ENCODE assay signal across 19 cellular contexts in genomic region chr6:135630789-135631376, GRCh38.
DNase-seq lines count a peak whose midpoint lies in the region; ATAC-seq and TF ChIP-seq lines count a peak whose summit lies in the region.
"Had no signal": no experiment of that assay in that cellular context is flagged by ENCODE, and none has a peak within 500 bp of the region (broad histone marks: within the 10 kb centered on the region; RNA-seq: fewer than 3 reads in every experiment).

No MANE protein-coding gene starts in this region.

- H3K4me1 ChIP-seq in endodermal cell (ENCODE audit: control insufficient read depth, insufficient read depth, low read length) (no peaks in the 10 kb centered on the region), osteoblast (ENCODE audit: insufficient read depth, low read length) (no peaks in the 10 kb centered on the region)
- H3K4me1 ChIP-seq: transverse colon had no signal

- H2AFZ ChIP-seq in osteoblast (ENCODE audit: low read length): peak overlapping the region; percentile 32
- H2AFZ ChIP-seq: hepatocyte had no signal

- H3K9me3 Mint-ChIP-seq in activated CD8-positive, alpha-beta memory T cell treated with anti-CD3 and anti-CD28 coated beads, Interleukin-2, amount 10 ng/mL, durations not matched to agents 7 days and 5 days (ENCODE audit: low read depth): peaks cover 4% of the 10 kb centered on the region
- peaks cover 5% of the 10 kb centered on the region for H3K9me3 Mint-ChIP-seq in endodermal cell

- H3K9me3 ChIP-seq in endodermal cell (ENCODE audit: control insufficient read depth, low read length) (peaks cover 8% of the 10 kb centered on the region), osteoblast (ENCODE audit: low read depth, low read length) (no peaks in the 10 kb centered on the region)
- H3K9me3 ChIP-seq: transverse colon had no signal

- H3K9ac ChIP-seq in endodermal cell (ENCODE audit: extremely low read depth, low read length, poor library complexity, severe bottlenecking): no peak overlapping the region

- peak; percentile 55 for ATAC-seq in activated CD8-positive, alpha-beta memory T cell treated with anti-CD3 and anti-CD28 coated beads, Interleukin-2, amount 10 ng/mL, durations not matched to agents 7 days and 5 days
- no peak for ATAC-seq in GM21447 (IDR thresholded peaks at IDR 0.05; ENCODE audit: unreplicated experiment)

- H3K4me3 Mint-ChIP-seq in activated CD8-positive, alpha-beta memory T cell treated with anti-CD3 and anti-CD28 coated beads, Interleukin-2, amount 10 ng/mL, durations not matched to agents 7 days and 5 days: no peak overlapping the region
- no peak overlapping the region for H3K4me3 Mint-ChIP-seq in endodermal cell
- H3K4me3 Mint-ChIP-seq: CD14-positive monocyte had no signal

- H3K27me3 ChIP-seq in endodermal cell (ENCODE audit: control insufficient read depth, insufficient read depth, low read length, poor library complexity, severe bottlenecking) (no peaks in the 10 kb centered on the region), osteoblast (ENCODE audit: insufficient read depth, low read length) (no peaks in the 10 kb centered on the region)
- H3K27me3 ChIP-seq: hepatocyte, transverse colon had no signal

- DNase-seq in activated CD8-positive, alpha-beta memory T cell treated with anti-CD3 and anti-CD28 coated beads, Interleukin-2, amount 10 ng/mL, durations not matched to agents 7 days and 5 days: no peak
- DNase-seq in activated CD8-positive, alpha-beta memory T cell treated with anti-CD3 and anti-CD28 coated beads, Interleukin-2, amount 50 U/mL, for 4 hours: no peak
- DNase-seq in LHCN-M2 (ENCODE audit: low read depth): peak; percentile 43
- peak; percentile 50 for DNase-seq in endodermal cell
- DNase-seq in osteoblast (ENCODE audit: insufficient read length, low spot score, missing footprints): no peak
- no peak for DNase-seq in occipital lobe (lab: John Stamatoyannopoulos, UW)
- no peak for DNase-seq in HEK293T (ENCODE audit: extremely low spot score)
- DNase-seq: central memory CD4-positive, alpha-beta T cell; effector memory CD4-positive, alpha-beta T cell; GOT3; kidney glomerular epithelial cell; NCI-H1436 treated with DMSO at 0.1 percent for 48 hours; NCI-H446 treated with DMSO at 0.1 percent for 48 hours; retina; stimulated activated naive CD4-positive, alpha-beta T cell treated with Interleukin-2 at 50 U/mL for 16 hours; transverse colon had no signal

- H3K4me2 ChIP-seq in osteoblast (ENCODE audit: insufficient read depth, low read length): no peak overlapping the region
- H3K4me2 ChIP-seq: hepatocyte had no signal

- no peak overlapping the region for H3K27ac Mint-ChIP-seq in activated CD8-positive, alpha-beta memory T cell treated with anti-CD3 and anti-CD28 coated beads, Interleukin-2, amount 10 ng/mL, durations not matched to agents 7 days and 5 days
- H3K27ac Mint-ChIP-seq in endodermal cell: no peak overlapping the region
- H3K27ac Mint-ChIP-seq: CD14-positive monocyte had no signal

- H3K36me3 Mint-ChIP-seq in activated CD8-positive, alpha-beta memory T cell treated with anti-CD3 and anti-CD28 coated beads, Interleukin-2, amount 10 ng/mL, durations not matched to agents 7 days and 5 days: peaks cover 16% of the 10 kb centered on the region
- H3K36me3 Mint-ChIP-seq in endodermal cell (ENCODE audit: low read depth): no peaks in the 10 kb centered on the region
- H3K36me3 Mint-ChIP-seq: CD14-positive monocyte had no signal

- TF ChIP-seq CTCF in endodermal cell (conservative IDR thresholded peaks at IDR 0.05): no peak
- TF ChIP-seq CTCF in osteoblast (IDR thresholded peaks at IDR 0.05; ENCODE audit: extremely low read depth, low read depth, low read length): no peak

- WGBS in endodermal cell (ENCODE audit: insufficient coverage in 1 of 2, insufficient read length in 1 of 2), 2 experiments: 83 to 92% methylated on average over 4 to 6 of the region's 6 CpGs

- POLR2A ChIA-PET in HEK293T (lab: Yijun Ruan, JAX): no interaction called here

- H3K27ac ChIP-seq in endodermal cell (ENCODE audit: low read depth, low read length) (no peak overlapping the region), osteoblast (ENCODE audit: low read depth, low read length) (no peak overlapping the region)
- H3K27ac ChIP-seq: hepatocyte, transverse colon had no signal

- H4K20me1 ChIP-seq in osteoblast (ENCODE audit: insufficient read depth, low read length): no peaks in the 10 kb centered on the region

- no peaks in the 10 kb centered on the region for H3K36me3 ChIP-seq in endodermal cell (ENCODE audit: control insufficient read depth, insufficient read depth, low read length)
- H3K36me3 ChIP-seq in osteoblast (ENCODE audit: insufficient read depth, low read length): no peaks in the 10 kb centered on the region
- H3K36me3 ChIP-seq: transverse colon had no signal

- H3K4me1 Mint-ChIP-seq in activated CD8-positive, alpha-beta memory T cell treated with anti-CD3 and anti-CD28 coated beads, Interleukin-2, amount 10 ng/mL, durations not matched to agents 7 days and 5 days: peaks cover 13% of the 10 kb centered on the region
- H3K4me1 Mint-ChIP-seq in endodermal cell: peaks cover 3% of the 10 kb centered on the region

- H3K79me2 ChIP-seq in osteoblast (ENCODE audit: insufficient read depth, low read length): no peaks in the 10 kb centered on the region
- H3K79me2 ChIP-seq: hepatocyte had no signal

- CTCF ChIA-PET in activated CD8-positive, alpha-beta memory T cell treated with anti-CD3 and anti-CD28 coated beads, Interleukin-2, amount 10 ng/mL, durations not matched to agents 7 days and 5 days (lab: Charles Lee): no interaction called here
- CTCF ChIA-PET in HEK293T (lab: Yijun Ruan, JAX): no interaction called here

- peaks cover 13% of the 10 kb centered on the region for H3K27me3 Mint-ChIP-seq in activated CD8-positive, alpha-beta memory T cell treated with anti-CD3 and anti-CD28 coated beads, Interleukin-2, amount 10 ng/mL, durations not matched to agents 7 days and 5 days
- H3K27me3 Mint-ChIP-seq in endodermal cell (ENCODE audit: insufficient read depth): no peaks in the 10 kb centered on the region

- H3K4me3 ChIP-seq in endodermal cell (ENCODE audit: low read length) (no peak overlapping the region), osteoblast (ENCODE audit: insufficient read depth, low read length) (no peak overlapping the region)
- H3K4me3 ChIP-seq: hepatocyte, transverse colon had no signal

TF ChIP-seq in HEK293T, 16 proteins besides CTCF, POLR2A, EP300 and RAD21:
- TF ChIP-seq FOXK2 (IDR thresholded peaks at IDR 0.05) (no peak), LEF1 (IDR thresholded peaks at IDR 0.05; ENCODE audit: borderline replicate concordance) (no peak), HDGF (IDR thresholded peaks at IDR 0.05; ENCODE audit: borderline replicate concordance) (no peak), CTBP1 (IDR thresholded peaks at IDR 0.05; ENCODE audit: borderline replicate concordance) (no peak), ZNF384 (IDR thresholded peaks at IDR 0.05) (no peak), BHLHE40 (IDR thresholded peaks at IDR 0.05; ENCODE audit: borderline replicate concordance) (no peak), SP1 (IDR thresholded peaks at IDR 0.05) (no peak), L3MBTL2 (conservative IDR thresholded peaks at IDR 0.05) (no peak), FOXA1 (IDR thresholded peaks at IDR 0.05) (no peak), NFRKB (IDR thresholded peaks at IDR 0.05) (no peak), PKNOX1 (IDR thresholded peaks at IDR 0.05) (no peak), SUZ12 (IDR thresholded peaks at IDR 0.05) (no peak), ELF4 (IDR thresholded peaks at IDR 0.05) (no peak), FOXM1 (IDR thresholded peaks at IDR 0.05; ENCODE audit: borderline replicate concordance) (no peak), TARDBP (IDR thresholded peaks at IDR 0.05) (no peak)

Comparison
In these comparisons a context has a peak if more than half of its experiments do, and no peak if none do; other contexts are left out.
1. DNase-seq: peak in LHCN-M2 (single experiment) and endodermal cell (single experiment); none in activated CD8-positive, alpha-beta memory T cell treated with anti-CD3 and anti-CD28 coated beads, Interleukin-2, amount 10 ng/mL, durations not matched to agents 7 days and 5 days (single experiment), activated CD8-positive, alpha-beta memory T cell treated with anti-CD3 and anti-CD28 coated beads, Interleukin-2, amount 50 U/mL, for 4 hours (single experiment), osteoblast (single experiment), occipital lobe (single experiment) and HEK293T (single experiment).